Comparison of ENCODE assay signal across 8 cellular contexts in the genomic region with DNA sequence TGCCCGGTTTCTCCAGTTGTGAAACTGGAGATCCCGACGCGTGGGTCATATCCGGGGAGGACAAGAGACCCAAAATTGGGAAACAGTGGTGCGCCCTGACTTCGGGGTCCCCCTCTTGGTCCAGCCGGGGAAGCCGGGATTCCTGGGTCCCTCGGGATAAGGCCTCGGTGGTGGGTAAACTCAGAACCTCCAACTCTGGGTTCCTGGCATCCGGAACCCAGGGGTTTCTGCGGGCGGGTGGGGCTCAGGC. TPM values are rescaled to one million over a fixed set of nuclear protein-coding genes. Genes with fewer than 3 reads are reported as not detected.
DNase-seq lines count a peak whose midpoint lies in the region; ATAC-seq, FAIRE-seq and TF ChIP-seq lines count a peak whose summit lies in the region.

No MANE protein-coding gene starts in this region.

- no peak for ATAC-seq in foreskin keratinocyte
- no peak for ATAC-seq in HG03521 (IDR thresholded peaks at IDR 0.05; ENCODE audit: unreplicated experiment)

- H3K4me3 ChIP-seq in WI38 (ENCODE audit: low read depth, low read length), result peak overlapping the region; percentile 98
- H3K4me3 ChIP-seq in skeletal muscle cell (ENCODE audit: low read depth, low read length), result peak overlapping the region; percentile 97

- H3K27me3 ChIP-seq in foreskin keratinocyte, result no peaks in the 10 kb centered on the region

- TF ChIP-seq CTCF in WI38 (IDR thresholded peaks at IDR 0.05; ENCODE audit: low read depth, low read length) (no peak), foreskin keratinocyte (conservative IDR thresholded peaks at IDR 0.05) (no peak)

- peak overlapping the region; percentile 97 for H3K27ac ChIP-seq in foreskin keratinocyte

- H3K4me1 ChIP-seq in foreskin keratinocyte, result peaks cover 6% of the 10 kb centered on the region

- FAIRE-seq in GM19239 (lab: Jason Lieb, UNC), result peak; percentile 40

- DNase-seq in GM19239 (ENCODE audit: insufficient read length, low spot score) (no peak), foreskin keratinocyte (no peak), skeletal muscle cell (ENCODE audit: low read depth) (no peak), NCI-H345 treated with DMSO at 0.1 percent for 48 hours (lab: John Stamatoyannopoulos, UW; ENCODE audit: unreplicated experiment) (no peak), NOMO-1 treated with DMSO at 0.1 percent for 48 hours (lab: John Stamatoyannopoulos, UW; ENCODE audit: unreplicated experiment) (no peak), iPS-NIHi7 (ENCODE audit: extremely low spot score) (no peak)

RNA-seq across cellular contexts. Expression of a gene that starts 0.7 kb away (rescaled TPM):
- 35.0 and 38.1 TPM in 2 replicates for total RNA-seq in foreskin keratinocyte
- 44.5 and 56.1 TPM in 2 replicates for polyA plus RNA-seq in foreskin keratinocyte

RNA-seq across cellular contexts. Expression of a gene that starts 5.2 kb away (rescaled TPM):
- total RNA-seq in foreskin keratinocyte, result 19.9 and 26.4 TPM in 2 replicates
- polyA plus RNA-seq in foreskin keratinocyte, result 8.4 and 14.0 TPM in 2 replicates

RNA-seq across cellular contexts. Expression of a gene that starts 16.1 kb away (rescaled TPM):
- 15.2 and 16.9 TPM in 2 replicates for total RNA-seq in foreskin keratinocyte
- 17.6 and 18.7 TPM in 2 replicates for polyA plus RNA-seq in foreskin keratinocyte

RNA-seq across cellular contexts. Expression of a gene that starts 16.4 kb away (rescaled TPM):
- 41.2 and 54.8 TPM in 2 replicates for total RNA-seq in foreskin keratinocyte
- polyA plus RNA-seq in foreskin keratinocyte, result 47.2 and 55.4 TPM in 2 replicates

RNA-seq across cellular contexts. Expression of a gene that starts 28.4 kb away (rescaled TPM):
- total RNA-seq in foreskin keratinocyte, result 178 and 323 TPM in 2 replicates
- 2,748 and 2,922 TPM in 2 replicates for polyA plus RNA-seq in foreskin keratinocyte
